Comparison of ENCODE assay signal across 22 cellular contexts in genomic region chr7:22411977-22412693, GRCh38.
"Had no signal": no experiment of that assay in that cellular context is flagged by ENCODE, and none has a peak within 500 bp of the region (broad histone marks: within the 10 kb centered on the region; RNA-seq: fewer than 3 reads in every experiment).

No MANE protein-coding gene starts in this region.

- H3K36me3 Mint-ChIP-seq: brain, mesothelial cell of epicardium had no signal

- DNase-seq: activated CD4-positive, alpha-beta T cell treated with anti-CD3 and anti-CD28 coated beads, Interleukin-2, amount 10 ng/mL, durations not matched to agents 7 days and 5 days; activated CD8-positive, alpha-beta T cell treated with anti-CD3 and anti-CD28 coated beads, Interleukin-2, amount 10 ng/mL, durations not matched to agents 7 days and 5 days; activated naive CD4-positive, alpha-beta T cell treated with anti-CD3 and anti-CD28 coated beads for 36 hours; activated T-cell treated with anti-CD3 and anti-CD28 coated beads, Interleukin-2, amount 50 U/mL, for 24 hours; central memory CD4-positive, alpha-beta T cell; erythroblast; head of caudate nucleus; nucleus accumbens; posterior cingulate gyrus; stimulated activated naive CD8-positive, alpha-beta T cell treated with anti-CD3 and anti-CD28 coated beads, Interleukin-15, Interleukin-2, amounts not matched to agents 100 U/mL and 50 U/mL, for 24 hours; T-helper 9 cell had no signal

- H3K4me1 ChIP-seq: right atrium auricular region, tibial nerve had no signal

- H3K27ac ChIP-seq: right atrium auricular region, skin epidermis, tibial nerve had no signal

- H3K36me3 ChIP-seq: right atrium auricular region, tibial nerve had no signal

- H3K4me1 Mint-ChIP-seq: activated CD4-positive, alpha-beta T cell treated with anti-CD3 and anti-CD28 coated beads, Interleukin-2, amount 10 ng/mL, durations not matched to agents 7 days and 5 days had no signal

- H3K9me3 ChIP-seq: right atrium auricular region, tibial nerve had no signal

- H3K4me3 Mint-ChIP-seq: activated CD4-positive, alpha-beta T cell treated with anti-CD3 and anti-CD28 coated beads, Interleukin-2, amount 10 ng/mL, durations not matched to agents 7 days and 5 days; activated CD8-positive, alpha-beta T cell treated with anti-CD3 and anti-CD28 coated beads, Interleukin-2, amount 10 ng/mL, durations not matched to agents 7 days and 5 days; activated naive CD4-positive, alpha-beta T cell treated with anti-CD3 and anti-CD28 coated beads for 36 hours; activated T-cell treated with anti-CD3 and anti-CD28 coated beads, Interleukin-2, amount 50 U/mL, for 24 hours; brain; mesothelial cell of epicardium; nephron had no signal

- H3K27me3 ChIP-seq: right atrium auricular region, tibial nerve had no signal

- FAIRE-seq: colon, frontal cortex, keratinocyte, urothelium cell line had no signal

- H3K4me3 ChIP-seq: lung, right atrium auricular region, skin epidermis, tibial nerve had no signal

- H3K9me3 Mint-ChIP-seq: activated CD4-positive, alpha-beta T cell treated with anti-CD3 and anti-CD28 coated beads, Interleukin-2, amount 10 ng/mL, durations not matched to agents 7 days and 5 days; activated naive CD4-positive, alpha-beta T cell treated with anti-CD3 and anti-CD28 coated beads for 36 hours; activated T-cell treated with anti-CD3 and anti-CD28 coated beads, Interleukin-2, amount 50 U/mL, for 24 hours; brain; mesothelial cell of epicardium; nephron had no signal

- H3K27ac Mint-ChIP-seq: activated CD4-positive, alpha-beta T cell treated with anti-CD3 and anti-CD28 coated beads, Interleukin-2, amount 10 ng/mL, durations not matched to agents 7 days and 5 days; activated CD8-positive, alpha-beta T cell treated with anti-CD3 and anti-CD28 coated beads, Interleukin-2, amount 10 ng/mL, durations not matched to agents 7 days and 5 days; activated naive CD4-positive, alpha-beta T cell treated with anti-CD3 and anti-CD28 coated beads for 36 hours; activated T-cell treated with anti-CD3 and anti-CD28 coated beads, Interleukin-2, amount 50 U/mL, for 24 hours; mesothelial cell of epicardium; nephron had no signal
